ENCODE assay signal across 9 cellular contexts in genomic region chr17:73429440-73430164, GRCh38.
DNase-seq lines count a peak whose midpoint lies in the region; ATAC-seq and TF ChIP-seq lines count a peak whose summit lies in the region.
"Had no signal": no experiment of that assay in that cellular context is flagged by ENCODE, and none has a peak within 500 bp of the region (broad histone marks: within the 10 kb centered on the region; RNA-seq: fewer than 3 reads in every experiment).

No MANE protein-coding gene starts in this region.

- H3K27ac ChIP-seq in breast epithelium = no peak overlapping the region
- H3K27ac ChIP-seq: skin epidermis had no signal

- H3K27me3 ChIP-seq in breast epithelium = peaks cover 0 to 3% of the 10 kb centered on the region in 2 donors

- intact Hi-C loops in breast epithelium (cut with DNase I; ENCODE audit: low total_unique reads) = loop anchor here (10.0 kb wide), 2 partner anchors 275 to 745 kb away; no protein-coding TSS in a partner anchor

- peak; percentile 94 for TF ChIP-seq CTCF in GM12873 (IDR thresholded peaks at IDR 0.05; ENCODE audit: insufficient read depth, low read depth, low read length, missing control alignments)
- peak; percentile 96 for TF ChIP-seq CTCF in WI38 (IDR thresholded peaks at IDR 0.05; ENCODE audit: low read depth, low read length)
- TF ChIP-seq CTCF in breast epithelium (IDR thresholded peaks at IDR 0.05) = peak; percentile 76 to 95 (median 92)

- peak; percentile 60 for DNase-seq in NCI-H2196 treated with DMSO at 0.1 percent for 48 hours (lab: John Stamatoyannopoulos, UW; ENCODE audit: unreplicated experiment)
- DNase-seq in breast epithelium (ENCODE audit: low spot score in 2 of 2) = peak; percentile 76 to 85
- DNase-seq in iris pigment epithelial cell (ENCODE audit: low read depth) = peak; percentile 61
- DNase-seq in stimulated activated CD4-positive, alpha-beta T cell treated with anti-CD3 and anti-CD28 coated beads, Interleukin-15, amount 100 ng/mL, for 24 hours = peak; percentile 91

- H3K36me3 ChIP-seq in breast epithelium = no peaks in the 10 kb centered on the region

- ATAC-seq in HG03135 (IDR thresholded peaks at IDR 0.05; ENCODE audit: unreplicated experiment) (peak; percentile 86), GM21447 (IDR thresholded peaks at IDR 0.05; ENCODE audit: unreplicated experiment) (no peak)

- H3K4me3 ChIP-seq in WI38 (ENCODE audit: low read depth, low read length) (no peak overlapping the region), breast epithelium (no peak overlapping the region)
- H3K4me3 ChIP-seq: skin epidermis had no signal

- H3K4me1 ChIP-seq in breast epithelium = no peaks in the 10 kb centered on the region

- H3K9me3 ChIP-seq in breast epithelium = no peaks in the 10 kb centered on the region

- no peak for TF ChIP-seq POLR2A in breast epithelium (IDR thresholded peaks at IDR 0.05)
